In genomic region chr17:75404223-75404738, GRCh38 we compare ENCODE assay signal across 8 cellular contexts. TPM values are rescaled to one million over a fixed set of nuclear protein-coding genes. Genes with fewer than 3 reads are reported as not detected.
DNase-seq lines count a peak whose midpoint lies in the region; ATAC-seq and TF ChIP-seq lines count a peak whose summit lies in the region.

No MANE protein-coding gene starts in this region.

- peak overlapping the region; percentile 71 for H3K27ac Mint-ChIP-seq in Caco-2 (ENCODE audit: unreplicated experiment)
- H3K27ac Mint-ChIP-seq in activated T-helper 17 cell treated with anti-CD3 and anti-CD28 coated beads, Interleukin-2, amount 50 U/mL, for 72 hours, result peak overlapping the region; percentile 92
- H3K27ac Mint-ChIP-seq in naive B cell, result peak overlapping the region; percentile 93 to 99 (median 97)

- H2BK20ac ChIP-seq in IMR-90 (ENCODE audit: low read depth, low read length), result no peak overlapping the region

- H2AK5ac ChIP-seq in IMR-90 (ENCODE audit: low read depth, low read length), result no peak overlapping the region

- 0% methylated on average over 4 of the region's 15 CpGs; no CpG with 5 or more reads in 1 of the 2 experiments for WGBS in IMR-90 (ENCODE audit: extremely low coverage in 2 of 2, insufficient read length in 1 of 2), 2 experiments
- under 1% methylated on average over 15 of the region's 15 CpGs for WGBS in thymus

- H3K4ac ChIP-seq in IMR-90 (ENCODE audit: low read depth, low read length), result no peak overlapping the region

- peak overlapping the region; percentile 51 for H2BK5ac ChIP-seq in IMR-90 (ENCODE audit: low read depth, low read length, poor library complexity, severe bottlenecking)

- H3K36me3 Mint-ChIP-seq in Caco-2 (ENCODE audit: insufficient read depth, unreplicated experiment), result peaks cover 34% of the 10 kb centered on the region
- peaks cover 51% of the 10 kb centered on the region for H3K36me3 Mint-ChIP-seq in activated T-helper 17 cell treated with anti-CD3 and anti-CD28 coated beads, Interleukin-2, amount 50 U/mL, for 72 hours (ENCODE audit: low read depth)
- no peaks in the 10 kb centered on the region for H3K36me3 Mint-ChIP-seq in naive B cell

- peaks cover 0 to 32% of the 10 kb centered on the region in 2 experiments; a peak in 2 of 4 replicates for H3K79me1 ChIP-seq in IMR-90 (ENCODE audit: low read depth in 1 of 2, low read length in 2 of 2)

- H3K4me3 Mint-ChIP-seq in Caco-2 (ENCODE audit: unreplicated experiment) (peak overlapping the region; percentile 78), naive B cell (peak overlapping the region; percentile 90 to 100 (median 99))
- H3K4me3 Mint-ChIP-seq in activated T-helper 17 cell treated with anti-CD3 and anti-CD28 coated beads, Interleukin-2, amount 50 U/mL, for 72 hours, result peak overlapping the region; percentile 84

- H2AFZ ChIP-seq in IMR-90 (replicated peaks; ENCODE audit: low read length, poor library complexity) (no peak overlapping the region), PC-9 (peak overlapping the region; percentile 90)

- BruUV-seq in Caco-2 (replicated peaks; lab: Mats Ljungman, UMichigan) (TSS peak; percentile 34), IMR-90 (replicated peaks; lab: Mats Ljungman, UMichigan) (TSS peak; percentile 38), PC-9 (replicated peaks; lab: Mats Ljungman, UMichigan) (TSS peak; percentile 31)

- H2AK9ac ChIP-seq in IMR-90 (replicated peaks; ENCODE audit: low read depth, low read length, poor library complexity), result peak overlapping the region; percentile 38

- H3K9me1 ChIP-seq in IMR-90 (ENCODE audit: insufficient read depth, low read length), result no peaks in the 10 kb centered on the region

- peak overlapping the region; percentile 69 for H3K9ac ChIP-seq in IMR-90 (ENCODE audit: low read depth, low read length)

- H3K27ac ChIP-seq in IMR-90 (ENCODE audit: insufficient read depth, low read length), result peak overlapping the region; percentile 83
- peak overlapping the region; percentile 35 for H3K27ac ChIP-seq in PC-9
- peak overlapping the region; percentile 95 for H3K27ac ChIP-seq in thymus (ENCODE audit: low read depth)

- intact Hi-C loops in Caco-2 (cut with micrococcal nuclease; ENCODE audit: unreplicated experiment), result loop anchor here (1.0 to 2.0 kb wide), 3 partner anchors 21 to 133 kb away; partner anchors contain the start of gene MIF4GD
- intact Hi-C loops in IMR-90 (cut with micrococcal nuclease), result loop anchor here (1.0 to 5.0 kb wide), 4 partner anchors 42 to 133 kb away; partner anchors contain the start of gene MIF4GD
- intact Hi-C loops in PC-9 (cut with micrococcal nuclease; ENCODE audit: unreplicated experiment), result loop anchor here (1.0 kb wide), 2 partner anchors 81 to 133 kb away; partner anchors contain the start of gene MIF4GD

- ATAC-seq in IMR-90 (ENCODE audit: low read depth) (peak; percentile 38), naive B cell (ENCODE audit: low read depth in 2 of 2) (peak; percentile 13 to 15), GM21390 (IDR thresholded peaks at IDR 0.05; ENCODE audit: unreplicated experiment) (no peak)
- ATAC-seq in activated T-helper 17 cell treated with anti-CD3 and anti-CD28 coated beads, Interleukin-2, amount 50 U/mL, for 72 hours (replicated peaks), result no peak

- no peak overlapping the region for H4K5ac ChIP-seq in IMR-90 (ENCODE audit: low read depth, low read length)

- no peak overlapping the region for H2BK15ac ChIP-seq in IMR-90 (ENCODE audit: low read depth, low read length)

- H3K4me1 ChIP-seq in Caco-2 (0 out of 2 replicates have a peak, but pooled peaks cover 6% of the 10 kb centered on the region), IMR-90 (ENCODE audit: control insufficient read depth, insufficient read depth, low read length) (peaks cover 4% of the 10 kb centered on the region; the same call in 1 of the 2 replicates), PC-9 (replicated peaks; ENCODE audit: insufficient read depth) (peaks cover 11% of the 10 kb centered on the region), thymus (ENCODE audit: control insufficient read depth, insufficient read depth, low read length) (peaks cover 6% of the 10 kb centered on the region)

- peaks cover 12% of the 10 kb centered on the region for H3K4me1 Mint-ChIP-seq in Caco-2 (ENCODE audit: low read depth, unreplicated experiment)
- H3K4me1 Mint-ChIP-seq in activated T-helper 17 cell treated with anti-CD3 and anti-CD28 coated beads, Interleukin-2, amount 50 U/mL, for 72 hours, result peaks cover 27% of the 10 kb centered on the region
- H3K4me1 Mint-ChIP-seq in naive B cell, result peaks cover 32 to 58% (median 55%) of the 10 kb centered on the region in 3 donors

- H3K4me3 ChIP-seq in Caco-2 (ENCODE audit: low read depth, low read length) (peak overlapping the region; percentile 70), IMR-90 (ENCODE audit: insufficient read depth, low read depth, low read length) (peak overlapping the region; percentile 83), PC-9 (peak overlapping the region; percentile 82), fibroblast of pulmonary artery (replicated peaks; ENCODE audit: low read depth, low read length) (peak overlapping the region; percentile 94), thymus (ENCODE audit: low read length) (peak overlapping the region; percentile 96)

- POLR2A ChIA-PET in Caco-2 (lab: Charles Lee), result interaction anchor here (1.6 to 1.8 kb wide), 2 partner anchors 115 to 134 kb away, joined by 6 to 18 read pairs; partner anchors contain the start of genes MIF4GD and SLC25A19
- POLR2A ChIA-PET in IMR-90 (lab: Charles Lee; ENCODE audit: unreplicated experiment), result no interaction called here
- POLR2A ChIA-PET in PC-9 (lab: Charles Lee; ENCODE audit: unreplicated experiment), result interaction anchor here (0.6 to 0.7 kb wide), 2 partner anchors 133 to 189 kb away, joined by 4 read pairs; partner anchors contain the start of gene MIF4GD

- TF ChIP-seq POLR2A in IMR-90 (IDR thresholded peaks at IDR 0.05; ENCODE audit: low read depth, low read length), result no peak

- CTCF ChIA-PET in Caco-2 (lab: Charles Lee) (interaction anchor here (1.0 to 1.8 kb wide), 2 partner anchors 82 to 133 kb away, joined by 4 to 23 read pairs; partner anchors contain the start of gene MIF4GD), IMR-90 (lab: Yijun Ruan, JAX) (interaction anchor here (0.7 to 1.0 kb wide), 2 partner anchors 10 to 84 kb away, joined by 3 to 4 read pairs; no protein-coding TSS in a partner anchor), PC-9 (lab: Charles Lee) (interaction anchor here (0.6 to 0.9 kb wide), 2 partner anchors 48 to 115 kb away, joined by 3 read pairs; partner anchors contain the start of gene SLC25A19)

- peaks cover 59% of the 10 kb centered on the region for H3K79me2 ChIP-seq in PC-9 (ENCODE audit: low read depth)

- DNase-seq in Caco-2 (peak; percentile 83 to 84), IMR-90 (peak; percentile 83), PC-9 (peak; percentile 54 to 63), fibroblast of pulmonary artery (ENCODE audit: low read depth) (peak; percentile 88), naive B cell (peak; percentile 59)

- H4K8ac ChIP-seq in IMR-90 (ENCODE audit: low read depth in 2 of 2, low read length in 2 of 2), result no peak overlapping the region

- peak overlapping the region; percentile 57; the same call in 1 of the 2 replicates for H3K23ac ChIP-seq in IMR-90 (ENCODE audit: low read depth, low read length)

- TF ChIP-seq CTCF in Caco-2 (IDR thresholded peaks at IDR 0.05; ENCODE audit: insufficient read depth in 1 of 2, low read depth in 1 of 2, low read length in 1 of 2, severe bottlenecking in 1 of 2, unreplicated experiment in 1 of 2) (peak; percentile 88 to 96), IMR-90 (conservative IDR thresholded peaks at IDR 0.05; ENCODE audit: low read depth, low read length) (peak; percentile 97), PC-9 (conservative IDR thresholded peaks at IDR 0.05) (peak; percentile 85), fibroblast of pulmonary artery (IDR thresholded peaks at IDR 0.05; ENCODE audit: low read length, missing control alignments) (peak; percentile 98)

- H3K36me3 ChIP-seq in Caco-2 (ENCODE audit: control insufficient read depth, insufficient read depth, low read length) (no peaks in the 10 kb centered on the region), IMR-90 (ENCODE audit: control insufficient read depth, insufficient read depth, low read length) (no peaks in the 10 kb centered on the region; the same call in 1 of the 2 replicates), PC-9 (ENCODE audit: low read depth) (no peaks in the 10 kb centered on the region), thymus (ENCODE audit: control insufficient read depth, insufficient read depth) (peaks cover 5% of the 10 kb centered on the region)

- no peaks in the 10 kb centered on the region for H3K9me2 ChIP-seq in PC-9 (ENCODE audit: insufficient read depth)

- H3K56ac ChIP-seq in IMR-90 (ENCODE audit: extremely low read depth, insufficient read depth, low read length), result peak overlapping the region; percentile 7; the same call in 1 of the 2 replicates

- peaks cover 11% of the 10 kb centered on the region for H3F3A ChIP-seq in PC-9 (ENCODE audit: insufficient read depth, low read depth)

- H3K27me3 Mint-ChIP-seq in Caco-2 (ENCODE audit: insufficient read depth, unreplicated experiment), result no peaks in the 10 kb centered on the region
- H3K27me3 Mint-ChIP-seq in activated T-helper 17 cell treated with anti-CD3 and anti-CD28 coated beads, Interleukin-2, amount 50 U/mL, for 72 hours, result no peaks in the 10 kb centered on the region
- H3K27me3 Mint-ChIP-seq in naive B cell, result no peaks in the 10 kb centered on the region

- no peaks in the 10 kb centered on the region for H3K27me3 ChIP-seq in Caco-2 (replicated peaks; ENCODE audit: control insufficient read depth, insufficient read depth, low read length)
- H3K27me3 ChIP-seq in IMR-90 (ENCODE audit: control insufficient read depth, insufficient read depth, low read length), result no peaks in the 10 kb centered on the region; the same call in 1 of the 2 replicates
- no peaks in the 10 kb centered on the region for H3K27me3 ChIP-seq in PC-9 (ENCODE audit: insufficient read depth, low read depth)
- no peaks in the 10 kb centered on the region for H3K27me3 ChIP-seq in thymus (ENCODE audit: control insufficient read depth, insufficient read depth)

- H3K14ac ChIP-seq in IMR-90 (replicated peaks; ENCODE audit: low read depth, low read length), result 0 out of 2 replicates have a peak overlapping the region, but pooled peaks have one; percentile 42

- in situ Hi-C loops in IMR-90 (cut with MboI; ENCODE audit: low sequenced_read_pairs), result loop anchor here (25.0 kb wide), 1 partner anchor 342 kb away; no protein-coding TSS in a partner anchor

- H2BK120ac ChIP-seq in IMR-90 (ENCODE audit: low read depth, low read length), result no peak overlapping the region

- H3K9me3 Mint-ChIP-seq in Caco-2 (ENCODE audit: unreplicated experiment) (no peaks in the 10 kb centered on the region), naive B cell (no peaks in the 10 kb centered on the region)
- no peaks in the 10 kb centered on the region for H3K9me3 Mint-ChIP-seq in activated T-helper 17 cell treated with anti-CD3 and anti-CD28 coated beads, Interleukin-2, amount 50 U/mL, for 72 hours

- H4K91ac ChIP-seq in IMR-90 (ENCODE audit: insufficient read depth, low read depth, low read length), result no peak overlapping the region

- TF ChIP-seq RAD21 in IMR-90 (IDR thresholded peaks at IDR 0.05; ENCODE audit: low read length), result peak; percentile 97

- H3K9me3 ChIP-seq in Caco-2, result no peaks in the 10 kb centered on the region
- H3K9me3 ChIP-seq in IMR-90 (ENCODE audit: control insufficient read depth, insufficient read depth, low read length), result no peaks in the 10 kb centered on the region
- H3K9me3 ChIP-seq in PC-9 (ENCODE audit: insufficient read depth, low read depth), result no peaks in the 10 kb centered on the region
- no peaks in the 10 kb centered on the region for H3K9me3 ChIP-seq in thymus (ENCODE audit: control insufficient read depth)

- H3K4me2 ChIP-seq in IMR-90 (ENCODE audit: low read depth, low read length) (peak overlapping the region; percentile 96), PC-9 (peak overlapping the region; percentile 89)

- H4K20me1 ChIP-seq in IMR-90 (ENCODE audit: insufficient read depth, low read length) (peaks cover 41% of the 10 kb centered on the region), PC-9 (ENCODE audit: insufficient read depth) (peaks cover 24% of the 10 kb centered on the region; the same call in 1 of the 2 replicates)

- no peak overlapping the region for H3K18ac ChIP-seq in IMR-90 (ENCODE audit: low read depth, low read length)

- dilution Hi-C loops in IMR-90 (cut with HindIII; ENCODE audit: low sequenced_read_pairs, unreplicated experiment), result no loop called here

RNA-seq across cellular contexts. Expression of gene GRB2, which starts 1.2 kb away (rescaled TPM):
- total RNA-seq in Caco-2 (2022), result 113 and 115 TPM in 2 replicates
- 45.0 and 49.3 TPM in 2 replicates for total RNA-seq in IMR-90 (2012; rRNA removed)
- polyA plus RNA-seq in IMR-90 (2012; rRNA removed), result 56.9 and 62.1 TPM in 2 replicates
- polyA plus RNA-seq in IMR-90 (2012; cell fraction: cytosol; rRNA removed), result 137 and 237 TPM in 2 replicates
- 49.2 and 98.6 TPM in 2 replicates for polyA plus RNA-seq in IMR-90 (2012; cell fraction: nucleus; rRNA removed; ENCODE audit: low replicate concordance)
- 75.3 and 81.3 TPM in 2 replicates for total RNA-seq in PC-9 (2021)
- 100 to 1,000 TPM; 141 to 163 TPM for total RNA-seq in activated T-helper 17 cell treated with anti-CD3 and anti-CD28 coated beads, Interleukin-2, amount 50 U/mL, for 72 hours
- 100 to 1,000 TPM; 281 to 361 (median 305) TPM for polyA plus RNA-seq in naive B cell (ENCODE audit: low read depth in 6 of 6)
- polyA plus RNA-seq in thymus, result 65.1 TPM

RNA-seq across cellular contexts. Expression of gene TMEM94, which starts 52.2 kb away (rescaled TPM):
- total RNA-seq in Caco-2 (2022), result 109 and 115 TPM in 2 replicates
- 8.4 and 11.4 TPM in 2 replicates for total RNA-seq in IMR-90 (2012; rRNA removed)
- 59.2 and 64.7 TPM in 2 replicates for polyA plus RNA-seq in IMR-90 (2012; rRNA removed)
- polyA plus RNA-seq in IMR-90 (2012; cell fraction: cytosol; rRNA removed), result 30.4 and 39.0 TPM in 2 replicates
- polyA plus RNA-seq in IMR-90 (2012; cell fraction: nucleus; rRNA removed; ENCODE audit: low replicate concordance), result 231 and 523 TPM in 2 replicates
- 78.9 and 95.7 TPM in 2 replicates for total RNA-seq in PC-9 (2021)
- 10 to 100 TPM; 76.5 to 79.8 TPM for total RNA-seq in activated T-helper 17 cell treated with anti-CD3 and anti-CD28 coated beads, Interleukin-2, amount 50 U/mL, for 72 hours
- polyA plus RNA-seq in naive B cell (ENCODE audit: low read depth in 6 of 6), result 10 to 100 TPM in 2 of 6 donors, 1 to 10 TPM in 4; 6.3 to 25.9 (median 9.0) TPM
- polyA plus RNA-seq in thymus, result 64.5 TPM

Comparison
In these comparisons a context has a peak if more than half of its experiments do, and no peak if none do; other contexts are left out.
1. ATAC-seq: peak in IMR-90 (single experiment) and naive B cell (2 of 2); none in activated T-helper 17 cell treated with anti-CD3 and anti-CD28 coated beads, Interleukin-2, amount 50 U/mL, for 72 hours (single experiment) and GM21390 (single experiment).
2. H3K27ac ChIP-seq: peak in every context shown above with its lines; median percentile 95 in thymus; 83 in IMR-90; 35 in PC-9.
3. Peak in every context shown above with its lines, with median percentiles within 50 percentile points of each other: DNase-seq, H3K4me3 ChIP-seq, H3K27ac Mint-ChIP-seq, H3K4me3 Mint-ChIP-seq and CTCF ChIP-seq.